In the genomic region with DNA sequence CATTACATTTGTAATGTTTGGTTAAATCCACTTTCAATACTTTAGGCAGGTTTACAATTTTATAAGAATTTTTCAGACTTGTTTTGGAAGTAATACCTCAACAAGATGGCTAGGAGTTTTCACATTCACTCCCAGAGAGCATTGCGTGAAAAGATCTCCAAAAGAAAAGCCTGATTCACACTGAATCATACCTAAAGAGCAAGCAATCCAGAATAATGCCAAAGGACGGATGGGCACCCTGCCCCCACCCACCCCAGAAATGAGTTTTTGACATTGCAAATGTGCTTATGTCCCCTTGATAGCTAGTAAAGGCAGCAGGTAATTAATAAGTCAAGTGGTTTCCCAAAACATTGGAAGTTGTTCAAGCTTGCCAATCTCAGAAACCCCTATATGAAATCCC, we compare ENCODE assay signal across 22 cellular contexts.
DNase-seq lines count a peak whose midpoint lies in the region; ATAC-seq, FAIRE-seq and TF ChIP-seq lines count a peak whose summit lies in the region.
"Had no signal": no experiment of that assay in that cellular context is flagged by ENCODE, and none has a peak within 500 bp of the region (broad histone marks: within the 10 kb centered on the region; RNA-seq: fewer than 3 reads in every experiment).

No MANE protein-coding gene starts in this region.

- H3K9me3 ChIP-seq in fibroblast of lung (ENCODE audit: control insufficient read depth, insufficient read depth, low read depth, low read length), result no peaks in the 10 kb centered on the region
- no peaks in the 10 kb centered on the region for H3K9me3 ChIP-seq in CD8-positive, alpha-beta T cell (ENCODE audit: low read length)
- H3K9me3 ChIP-seq: adrenal gland, suprapubic skin had no signal

- POLR2A ChIA-PET in CD8-positive, alpha-beta T cell (lab: Charles Lee), result no interaction called here

- peak; percentile 72 for ATAC-seq in SK-N-SH treated with all-trans-retinoic acid at 6 μM for 48 hours
- no peak for ATAC-seq in CD8-positive, alpha-beta T cell
- ATAC-seq: activated CD4-positive, alpha-beta T cell treated with anti-CD3 and anti-CD28 coated beads for 36 hours had no signal

- FAIRE-seq in urothelium cell line (lab: Jason Lieb, UNC), result no peak
- FAIRE-seq: D721Med had no signal

- no peaks in the 10 kb centered on the region for H4K20me1 ChIP-seq in fibroblast of lung (ENCODE audit: control insufficient read depth, extremely low read depth, insufficient read depth, low read length)

- TF ChIP-seq CTCF in fibroblast of lung (conservative IDR thresholded peaks at IDR 0.05 in 1 of 2, IDR thresholded peaks at IDR 0.05 in 1 of 2; ENCODE audit: low read depth in 1 of 2, low read length in 2 of 2), result no peak
- no peak for TF ChIP-seq CTCF in CD8-positive, alpha-beta T cell (IDR thresholded peaks at IDR 0.05)

- no peaks in the 10 kb centered on the region for H3K36me3 Mint-ChIP-seq in CD8-positive, alpha-beta T cell

- peak overlapping the region in 1 of 4 experiments; percentile 4 for H3K4me3 ChIP-seq in fibroblast of lung (replicated peaks in 1 of 4; ENCODE audit: control extremely low read depth in 1 of 4, insufficient read depth in 1 of 4, low read depth in 3 of 4, low read length in 4 of 4)
- no peak overlapping the region for H3K4me3 ChIP-seq in CD8-positive, alpha-beta T cell (ENCODE audit: low read depth, low read length)
- H3K4me3 ChIP-seq: adrenal gland, PC-9, SK-N-MC, suprapubic skin had no signal

- no peak overlapping the region for H3K4me3 Mint-ChIP-seq in CD8-positive, alpha-beta T cell
- H3K4me3 Mint-ChIP-seq: activated CD4-positive, alpha-beta T cell treated with anti-CD3 and anti-CD28 coated beads for 36 hours; endodermal cell had no signal

- CTCF ChIA-PET in CD8-positive, alpha-beta T cell (lab: Charles Lee), result no interaction called here

- no peak overlapping the region for H3K9ac ChIP-seq in fibroblast of lung (ENCODE audit: insufficient read depth, low read length)

- H3K27me3 ChIP-seq in fibroblast of lung (ENCODE audit: control insufficient read depth, insufficient read depth, low read length), result no peaks in the 10 kb centered on the region
- H3K27me3 ChIP-seq in CD8-positive, alpha-beta T cell (ENCODE audit: insufficient read depth, low read length), result no peaks in the 10 kb centered on the region
- H3K27me3 ChIP-seq: adrenal gland, suprapubic skin had no signal

- H3K27ac ChIP-seq in fibroblast of lung (ENCODE audit: insufficient read depth, low read length), result peak overlapping the region; percentile 47
- H3K27ac ChIP-seq in CD8-positive, alpha-beta T cell (ENCODE audit: low read depth, low read length), result no peak overlapping the region
- H3K27ac ChIP-seq: PC-9, SK-N-MC, suprapubic skin had no signal

- H2AFZ ChIP-seq in fibroblast of lung (ENCODE audit: low read length), result no peak overlapping the region
- H2AFZ ChIP-seq: PC-9 had no signal

- DNase-seq in HCEC 1CT, result peak; percentile 67
- DNase-seq in fibroblast of lung (ENCODE audit: low read depth in 2 of 2), result peak; percentile 56 to 80
- DNase-seq in urothelium cell line (ENCODE audit: low spot score), result peak; percentile 7
- DNase-seq in CD8-positive, alpha-beta T cell, result no peak
- no peak for DNase-seq in activated naive CD4-positive, alpha-beta T cell treated with anti-CD3 and anti-CD28 coated beads, Interleukin-2, amount 50 U/mL, for 16 hours
- no peak for DNase-seq in posterior cingulate gyrus
- DNase-seq: activated CD4-positive, alpha-beta T cell treated with anti-CD3 and anti-CD28 coated beads for 36 hours; activated effector memory CD4-positive, alpha-beta T cell treated with Interleukin-2 at 50 U/mL for 16 hours; endodermal cell; foreskin melanocyte; midbrain; NCI-H1092; NCI-H2081 treated with DMSO at 0.1 percent for 48 hours; NCI-H748 treated with DMSO at 0.1 percent for 48 hours; PC-9; stimulated activated CD4-positive, alpha-beta T cell treated with anti-CD3 and anti-CD28 coated beads, Interleukin-12 subunit alpha, Interleukin-12 subunit beta, amount 100 ng/mL, for 4 hours; T1000 had no signal

- H3K36me3 ChIP-seq in fibroblast of lung (ENCODE audit: control insufficient read depth, insufficient read depth, low read length), result no peaks in the 10 kb centered on the region
- no peaks in the 10 kb centered on the region for H3K36me3 ChIP-seq in CD8-positive, alpha-beta T cell (ENCODE audit: insufficient read depth, low read length)
- H3K36me3 ChIP-seq: adrenal gland, suprapubic skin had no signal

- H3K4me1 ChIP-seq in fibroblast of lung (ENCODE audit: control insufficient read depth, extremely low read depth, insufficient read depth, low read length), result no peaks in the 10 kb centered on the region
- H3K4me1 ChIP-seq in CD8-positive, alpha-beta T cell (ENCODE audit: insufficient read depth, low read length), result no peaks in the 10 kb centered on the region
- H3K4me1 ChIP-seq: adrenal gland, suprapubic skin had no signal

- intact Hi-C loops in CD8-positive, alpha-beta T cell (cut with DNase I, micrococcal nuclease), result no loop called here
- intact Hi-C loops in posterior cingulate gyrus (cut with DNase I), result no loop called here

- no peaks in the 10 kb centered on the region for H3K79me2 ChIP-seq in fibroblast of lung (ENCODE audit: control insufficient read depth, insufficient read depth, low read length)

- no peak overlapping the region for H3K27ac Mint-ChIP-seq in CD8-positive, alpha-beta T cell
- H3K27ac Mint-ChIP-seq: activated CD4-positive, alpha-beta T cell treated with anti-CD3 and anti-CD28 coated beads for 36 hours; endodermal cell had no signal

- no peaks in the 10 kb centered on the region for H3K4me1 Mint-ChIP-seq in CD8-positive, alpha-beta T cell (ENCODE audit: low read depth)
- H3K4me1 Mint-ChIP-seq: activated CD4-positive, alpha-beta T cell treated with anti-CD3 and anti-CD28 coated beads for 36 hours had no signal

- H3K9me3 Mint-ChIP-seq in CD8-positive, alpha-beta T cell, result no peaks in the 10 kb centered on the region
- H3K9me3 Mint-ChIP-seq: endodermal cell had no signal

- no peaks in the 10 kb centered on the region for H3K27me3 Mint-ChIP-seq in CD8-positive, alpha-beta T cell (ENCODE audit: low read depth)
- H3K27me3 Mint-ChIP-seq: activated CD4-positive, alpha-beta T cell treated with anti-CD3 and anti-CD28 coated beads for 36 hours had no signal

- H3K4me2 ChIP-seq in fibroblast of lung (ENCODE audit: extremely low read depth, insufficient read depth, low read length), result peak overlapping the region; percentile 42
- H3K4me2 ChIP-seq: PC-9 had no signal

TF ChIP-seq in SK-N-SH treated with all-trans-retinoic acid at 6 μM for 48 hours, 23 proteins besides CTCF, POLR2A, EP300 and RAD21 (continues in another document):
- TF ChIP-seq CSDC2 (CRISPR knock-in tag; IDR thresholded peaks at IDR 0.05) (no peak), ZFP30 (CRISPR knock-in tag; IDR thresholded peaks at IDR 0.05) (no peak), CSRNP3 (CRISPR knock-in tag; IDR thresholded peaks at IDR 0.05) (no peak), CREB5 (CRISPR knock-in tag; IDR thresholded peaks at IDR 0.05; ENCODE audit: low read depth) (no peak), ARNTL (CRISPR knock-in tag; IDR thresholded peaks at IDR 0.05; ENCODE audit: borderline replicate concordance, low read depth) (no peak), TSHZ2 (CRISPR knock-in tag; IDR thresholded peaks at IDR 0.05) (no peak), BACH2 (CRISPR knock-in tag; IDR thresholded peaks at IDR 0.05; ENCODE audit: borderline replicate concordance) (no peak), ZC3H10 (CRISPR knock-in tag; IDR thresholded peaks at IDR 0.05) (no peak), GLIS3 (CRISPR knock-in tag; IDR thresholded peaks at IDR 0.05) (no peak)

Comparison
In these comparisons a context has a peak if more than half of its experiments do, and no peak if none do; other contexts are left out.
1. DNase-seq: peak in HCEC 1CT (single experiment), fibroblast of lung (2 of 2) and urothelium cell line (single experiment); none in CD8-positive, alpha-beta T cell (0 of 7), activated naive CD4-positive, alpha-beta T cell treated with anti-CD3 and anti-CD28 coated beads, Interleukin-2, amount 50 U/mL, for 16 hours (single experiment) and posterior cingulate gyrus (0 of 10).